In genomic region chr4:990746-991367, GRCh38 we compare ENCODE assay signal across 24 cellular contexts. TPM values are rescaled to one million over a fixed set of nuclear protein-coding genes. Genes with fewer than 3 reads are reported as not detected.
"Had no signal": no experiment of that assay in that cellular context is flagged by ENCODE, and none has a peak within 500 bp of the region (broad histone marks: within the 10 kb centered on the region; RNA-seq: fewer than 3 reads in every experiment).

No MANE protein-coding gene starts in this region.

- H3K27me3 ChIP-seq: ascending aorta, body of pancreas had no signal

- H3K4me3 ChIP-seq: ascending aorta, body of pancreas had no signal

- H3K27ac ChIP-seq: ascending aorta had no signal

- H3K4me3 Mint-ChIP-seq: activated CD8-positive, alpha-beta T cell treated with anti-CD3 and anti-CD28 coated beads, Interleukin-2, amount 10 ng/mL, durations not matched to agents 7 days and 5 days; activated naive CD8-positive, alpha-beta T cell treated with anti-CD3 and anti-CD28 coated beads, Interleukin-2, amount 50 U/mL, for 24 hours; activated T-cell treated with anti-CD3 and anti-CD28 coated beads, Interleukin-2, amount 50 U/mL, for 4 hours; T-helper 17 cell; WTC11 had no signal

- H3K9me3 Mint-ChIP-seq: activated naive CD4-positive, alpha-beta T cell treated with anti-CD3 and anti-CD28 coated beads, Interleukin-2, amount 50 U/mL, for 72 hours; activated naive CD8-positive, alpha-beta T cell treated with anti-CD3 and anti-CD28 coated beads, Interleukin-2, amount 50 U/mL, for 24 hours; activated T-cell treated with anti-CD3 and anti-CD28 coated beads, Interleukin-2, amount 50 U/mL, for 4 hours; WTC11 had no signal

- H3K27me3 Mint-ChIP-seq: activated naive CD8-positive, alpha-beta T cell treated with anti-CD3 and anti-CD28 coated beads, Interleukin-2, amount 50 U/mL, for 24 hours; T-helper 17 cell had no signal

- DNase-seq: activated CD4-positive, alpha-beta T cell treated with anti-CD3 and anti-CD28 coated beads for 48 hours; activated CD4-positive, alpha-beta T cell treated with anti-CD3 and anti-CD28 coated beads, Interleukin-2, amount 50 U/mL, for 4 hours; activated CD4-positive, CD25-positive, alpha-beta regulatory T cell treated with anti-CD3 and anti-CD28 coated beads, Interleukin-2, amount 50 U/mL, for 72 hours; activated CD8-positive, alpha-beta T cell treated with anti-CD3 and anti-CD28 coated beads, Interleukin-2, amount 10 ng/mL, durations not matched to agents 7 days and 5 days; activated effector memory CD4-positive, alpha-beta T cell treated with anti-CD3 and anti-CD28 coated beads, Interleukin-2, amount 50 U/mL, for 16 hours; activated naive CD4-positive, alpha-beta T cell treated with Interleukin-2 at 50 U/mL for 16 hours; activated naive CD8-positive, alpha-beta T cell treated with anti-CD3 and anti-CD28 coated beads, Interleukin-2, amount 50 U/mL, for 24 hours; activated T-cell treated with anti-CD3 and anti-CD28 coated beads, Interleukin-2, amount 50 U/mL, for 4 hours; amniotic stem cell; Karpas-422; MM.1S; NCI-H1105 treated with DMSO at 0.1 percent for 48 hours; NCI-H1436 treated with DMSO at 0.1 percent for 48 hours; NCI-H187; NCI-H2081; NCI-H446; NCI-H524; SIG-M5; T-helper 9 cell had no signal

- H3K9me3 ChIP-seq: ascending aorta, body of pancreas had no signal

- H3K27ac Mint-ChIP-seq: activated CD8-positive, alpha-beta T cell treated with anti-CD3 and anti-CD28 coated beads, Interleukin-2, amount 10 ng/mL, durations not matched to agents 7 days and 5 days; activated naive CD4-positive, alpha-beta T cell treated with anti-CD3 and anti-CD28 coated beads, Interleukin-2, amount 50 U/mL, for 72 hours; activated naive CD8-positive, alpha-beta T cell treated with anti-CD3 and anti-CD28 coated beads, Interleukin-2, amount 50 U/mL, for 24 hours; T-helper 17 cell; WTC11 had no signal

- H3K36me3 Mint-ChIP-seq: activated naive CD4-positive, alpha-beta T cell treated with anti-CD3 and anti-CD28 coated beads, Interleukin-2, amount 50 U/mL, for 72 hours; WTC11 had no signal

- ATAC-seq: activated CD8-positive, alpha-beta T cell treated with anti-CD3 and anti-CD28 coated beads, Interleukin-2, amount 10 ng/mL, durations not matched to agents 7 days and 5 days; activated naive CD4-positive, alpha-beta T cell treated with anti-CD3 and anti-CD28 coated beads, Interleukin-2, amount 50 U/mL, for 72 hours; activated naive CD8-positive, alpha-beta T cell treated with anti-CD3 and anti-CD28 coated beads, Interleukin-2, amount 50 U/mL, for 24 hours; activated T-cell treated with anti-CD3 and anti-CD28 coated beads, Interleukin-2, amount 50 U/mL, for 4 hours; body of pancreas; T-helper 17 cell; WTC11 had no signal

RNA-seq across cellular contexts. Expression of gene SLC26A1, which starts 2.3 kb away (rescaled TPM):
- total RNA-seq: activated naive CD4-positive, alpha-beta T cell treated with anti-CD3 and anti-CD28 coated beads, Interleukin-2, amount 50 U/mL, for 72 hours; ascending aorta had no signal
